8 cellular contexts compared by ENCODE assay signal in genomic region chr9:94034511-94034910, GRCh38.
"Had no signal": no experiment of that assay in that cellular context is flagged by ENCODE, and none has a peak within 500 bp of the region (broad histone marks: within the 10 kb centered on the region; RNA-seq: fewer than 3 reads in every experiment).

No MANE protein-coding gene starts in this region.

- FAIRE-seq: G401.6, GM12878, GM12891, GM12892, GM18507, GM19239 had no signal

- ATAC-seq: GM12878 had no signal

- H3K4me3 ChIP-seq: GM12878 had no signal

- DNase-seq: GDM1, GF-D8 had no signal
